Comparison of ENCODE assay signal across 9 cellular contexts in genomic region chr1:202010042-202011015, GRCh38. TPM values are rescaled to one million over a fixed set of nuclear protein-coding genes. Genes with fewer than 3 reads are reported as not detected.
DNase-seq lines count a peak whose midpoint lies in the region; ATAC-seq and TF ChIP-seq lines count a peak whose summit lies in the region.
"Had no signal": no experiment of that assay in that cellular context is flagged by ENCODE, and none has a peak within 500 bp of the region (broad histone marks: within the 10 kb centered on the region; RNA-seq: fewer than 3 reads in every experiment).

TSS of gene ELF3 (plus strand) at chr1:202010587. CDS start at chr1:202011137, 550 bp downstream.

- WGBS in adipose tissue, 3 donors: 34 to 87% (median 83%) methylated on average over 24 of the region's 24 CpGs
- 69 to 77% methylated on average over 24 of the region's 24 CpGs for whole genome bisulfite sequencing in lung, 2 donors

- H3K4me3 ChIP-seq in LNCaP clone FGC (ENCODE audit: low read depth, low read length) (peak within 1 kb of the TSS; percentile 97), lung (peak within 1 kb of the TSS; percentile 20)

- no peaks in the 10 kb centered on the region for H3K27me3 Mint-ChIP-seq in activated T-cell treated with anti-CD3 and anti-CD28 coated beads, Interleukin-2, amount 50 U/mL, for 72 hours (ENCODE audit: low read depth)
- H3K27me3 Mint-ChIP-seq: stimulated activated naive CD8-positive, alpha-beta T cell treated with anti-CD3 and anti-CD28 coated beads, Interleukin-15, Interleukin-2, amounts not matched to agents 100 ng/mL and 50 ng/mL, for 24 hours had no signal

- H3K4me3 Mint-ChIP-seq in activated T-cell treated with anti-CD3 and anti-CD28 coated beads, Interleukin-2, amount 50 U/mL, for 72 hours: no peak within 1 kb of the TSS
- H3K4me3 Mint-ChIP-seq: stimulated activated naive CD8-positive, alpha-beta T cell treated with anti-CD3 and anti-CD28 coated beads, Interleukin-15, Interleukin-2, amounts not matched to agents 100 ng/mL and 50 ng/mL, for 24 hours had no signal

- H3K4me1 Mint-ChIP-seq in activated T-cell treated with anti-CD3 and anti-CD28 coated beads, Interleukin-2, amount 50 U/mL, for 72 hours (ENCODE audit: low read depth): peaks cover 5% of the 10 kb centered on the region

- no peaks in the 10 kb centered on the region for H3K27me3 ChIP-seq in lung (ENCODE audit: control insufficient read depth, insufficient read depth)

- DNase-seq in G401 (ENCODE audit: low spot score) (peak; percentile 37), LNCaP clone FGC (ENCODE audit: low read depth) (peak; percentile 100), lung (ENCODE audit: low spot score) (peak; percentile 91), inferior parietal cortex (ENCODE audit: extremely low spot score) (no peak)
- DNase-seq in activated T-cell treated with anti-CD3 and anti-CD28 coated beads, Interleukin-2, amount 50 U/mL, for 72 hours: no peak
- DNase-seq in stimulated activated CD4-positive, alpha-beta T cell treated with anti-CD3 and anti-CD28 coated beads, Interleukin-4, amount 100 ng/mL, for 1 hour: no peak

- peaks cover 0 to 2% of the 10 kb centered on the region in 2 donors for H3K4me1 ChIP-seq in lung (ENCODE audit: control insufficient read depth in 2 of 2, insufficient read depth in 2 of 2, low read length in 2 of 2)

- H3K9me3 ChIP-seq in lung (ENCODE audit: control insufficient read depth in 2 of 2, insufficient read depth in 1 of 2, low read length in 1 of 2): no peaks in the 10 kb centered on the region

- no peaks in the 10 kb centered on the region for H3K9me3 Mint-ChIP-seq in activated T-cell treated with anti-CD3 and anti-CD28 coated beads, Interleukin-2, amount 50 U/mL, for 72 hours
- H3K9me3 Mint-ChIP-seq: stimulated activated naive CD8-positive, alpha-beta T cell treated with anti-CD3 and anti-CD28 coated beads, Interleukin-15, Interleukin-2, amounts not matched to agents 100 ng/mL and 50 ng/mL, for 24 hours had no signal

- ATAC-seq in GM21576 (IDR thresholded peaks at IDR 0.05; ENCODE audit: unreplicated experiment) (peak; percentile 56), lung (ENCODE audit: insufficient read depth, low FRiP score) (peak; percentile 60)
- no peak for ATAC-seq in activated T-cell treated with anti-CD3 and anti-CD28 coated beads, Interleukin-2, amount 50 U/mL, for 72 hours (replicated peaks in 1 of 2)

- in situ Hi-C loops in G401 (cut with HindIII; ENCODE audit: low sequenced_read_pairs): loop anchor here (25.0 kb wide), 1 partner anchor 127 kb away; the partner anchor contains the start of gene ARL8A

- H3K27ac ChIP-seq in adipose tissue (ENCODE audit: low read depth, low read length): no peak within 1 kb of the TSS
- H3K27ac ChIP-seq in lung (ENCODE audit: low read depth in 1 of 2, low read length in 1 of 2): peak within 1 kb of the TSS; percentile 13 to 88

- TF ChIP-seq CTCF in LNCaP clone FGC (IDR thresholded peaks at IDR 0.05; ENCODE audit: control insufficient read depth, extremely low read depth, insufficient read depth): no peak
- no peak for TF ChIP-seq CTCF in lung (IDR thresholded peaks at IDR 0.05; ENCODE audit: control extremely low read depth, extremely low read depth)

- no peaks in the 10 kb centered on the region for H3K36me3 Mint-ChIP-seq in activated T-cell treated with anti-CD3 and anti-CD28 coated beads, Interleukin-2, amount 50 U/mL, for 72 hours (ENCODE audit: insufficient read depth in 2 of 2)

- no peak within 1 kb of the TSS for H3K27ac Mint-ChIP-seq in activated T-cell treated with anti-CD3 and anti-CD28 coated beads, Interleukin-2, amount 50 U/mL, for 72 hours
- H3K27ac Mint-ChIP-seq: stimulated activated naive CD8-positive, alpha-beta T cell treated with anti-CD3 and anti-CD28 coated beads, Interleukin-15, Interleukin-2, amounts not matched to agents 100 ng/mL and 50 ng/mL, for 24 hours had no signal

- peaks cover 0 to 13% of the 10 kb centered on the region in 2 donors for H3K36me3 ChIP-seq in lung (ENCODE audit: control insufficient read depth in 2 of 2, insufficient read depth in 2 of 2, low read length in 2 of 2)

RNA-seq across cellular contexts. Expression of gene ELF3, which starts in this region (rescaled TPM):
- 3.4 and 3.8 TPM in 2 replicates for total RNA-seq in G401 (2014; rRNA removed; shearing (Covaris generic))
- 100 to 1,000 TPM in 1 of 3 donors, 10 to 100 TPM in 1, 1 to 10 TPM in 1; 2.2 to 222 (median 16.5) TPM for polyA plus RNA-seq in adipose tissue
- 100 to 1,000 TPM; 150 to 219 TPM for total RNA-seq in lung
- polyA plus RNA-seq in lung: 100 to 1,000 TPM; 143 to 148 TPM
- total RNA-seq in activated T-cell treated with anti-CD3 and anti-CD28 coated beads, Interleukin-2, amount 50 U/mL, for 72 hours: under 1 TPM; 0.22 to 0.76 TPM

Comparison
In these comparisons a context has a peak if more than half of its experiments do, and no peak if none do; other contexts are left out.
1. RNA of gene ELF3 (total RNA-seq): 150 to 219 TPM in lung; 3.4 to 3.8 TPM in G401 and 0.22 to 0.76 TPM in activated T-cell treated with anti-CD3 and anti-CD28 coated beads, Interleukin-2, amount 50 U/mL, for 72 hours; every median in the first group is over 10 times any median in the second.
2. DNase-seq: peak in G401 (single experiment), LNCaP clone FGC (single experiment) and lung (single experiment); none in activated T-cell treated with anti-CD3 and anti-CD28 coated beads, Interleukin-2, amount 50 U/mL, for 72 hours (0 of 2), inferior parietal cortex (single experiment) and stimulated activated CD4-positive, alpha-beta T cell treated with anti-CD3 and anti-CD28 coated beads, Interleukin-4, amount 100 ng/mL, for 1 hour (single experiment).
3. ATAC-seq: peak in GM21576 (single experiment) and lung (single experiment); none in activated T-cell treated with anti-CD3 and anti-CD28 coated beads, Interleukin-2, amount 50 U/mL, for 72 hours (0 of 2).